ENCODE assay signal across 1 cellular context in the genomic region with DNA sequence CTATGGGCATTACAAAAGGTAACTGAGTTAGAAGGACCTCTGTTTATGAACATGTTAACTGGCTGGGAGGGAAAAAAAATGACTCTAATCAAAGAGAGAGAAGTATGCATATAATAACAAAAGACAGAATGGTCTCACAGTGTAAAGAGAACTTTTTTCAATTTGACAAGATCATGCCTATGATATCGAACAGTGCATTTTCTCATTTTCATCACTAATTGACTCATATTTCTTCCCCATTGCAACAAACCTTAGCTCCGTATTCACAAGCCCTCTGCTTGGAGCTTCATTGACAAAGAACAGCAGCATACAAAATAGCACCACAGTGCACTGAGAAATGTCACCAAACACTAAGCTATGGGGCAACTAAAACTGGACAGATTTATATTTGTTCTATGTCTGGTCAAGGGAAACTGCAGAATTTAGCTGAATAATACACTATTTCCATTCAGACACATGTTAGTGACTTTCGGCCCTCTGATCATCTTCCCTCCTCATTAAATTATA.
TF ChIP-seq lines count a peak whose summit lies in the region.

No MANE protein-coding gene starts in this region.

TF ChIP-seq in HepG2, 621 proteins besides CTCF, POLR2A, EP300 and RAD21:
- TF ChIP-seq TGIF2 (CRISPR knock-in tag; IDR thresholded peaks at IDR 0.05) (0 out of 2 replicates have a peak, but pooled peaks have one; percentile 14), RAD51 (IDR thresholded peaks at IDR 0.05; ENCODE audit: borderline replicate concordance) (no peak), ZNF121 (CRISPR knock-in tag; IDR thresholded peaks at IDR 0.05) (peak; percentile 29; the same call in 1 of the 2 replicates)
